Comparison of ENCODE assay signal across 17 cellular contexts in the genomic region with DNA sequence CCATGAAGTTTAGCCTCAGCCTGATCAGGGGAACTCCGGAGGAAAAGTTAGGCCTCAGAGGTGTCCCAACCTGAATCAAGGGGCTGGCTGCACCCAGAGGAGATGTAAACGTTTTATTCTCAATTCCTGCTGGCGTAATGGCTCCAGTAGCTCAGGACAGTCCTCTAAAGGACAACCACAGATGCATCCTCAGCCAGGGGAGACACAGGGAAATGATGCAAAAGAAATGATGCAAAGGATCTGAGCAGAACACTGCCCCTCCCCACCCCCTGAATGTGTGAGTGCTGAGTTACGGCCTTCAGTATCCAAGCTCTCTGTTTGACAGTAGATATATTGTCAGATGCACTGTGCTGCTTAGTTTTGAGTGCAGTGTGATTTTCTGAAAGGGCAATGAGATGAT. TPM values are rescaled to one million over a fixed set of nuclear protein-coding genes. Genes with fewer than 3 reads are reported as not detected.
DNase-seq lines count a peak whose midpoint lies in the region; TF ChIP-seq lines count a peak whose summit lies in the region.
"Had no signal": no experiment of that assay in that cellular context is flagged by ENCODE, and none has a peak within 500 bp of the region (broad histone marks: within the 10 kb centered on the region; RNA-seq: fewer than 3 reads in every experiment).

No MANE protein-coding gene starts in this region.

- peaks cover 24% of the 10 kb centered on the region for H3K36me3 ChIP-seq in left ventricle myocardium inferior
- H3K36me3 ChIP-seq in mesenchymal stem cell (ENCODE audit: control insufficient read depth in 1 of 2, insufficient read depth in 2 of 2, low read depth in 1 of 2, low read length in 2 of 2): peaks cover 0 to 3% of the 10 kb centered on the region in 2 experiments
- H3K36me3 ChIP-seq in rectal smooth muscle tissue (ENCODE audit: control insufficient read depth, insufficient read depth, low read length): no peaks in the 10 kb centered on the region
- H3K36me3 ChIP-seq: BE2C had no signal

- no peaks in the 10 kb centered on the region for H3K79me1 ChIP-seq in mesenchymal stem cell (replicated peaks; ENCODE audit: low read length, poor library complexity, severe bottlenecking)

- peak overlapping the region in 1 of 2 experiments; percentile 15 for H2BK12ac ChIP-seq in mesenchymal stem cell (ENCODE audit: low read length in 2 of 2)

- H3K4me3 ChIP-seq in left ventricle myocardium inferior (no peak overlapping the region), mesenchymal stem cell (ENCODE audit: insufficient read depth in 1 of 2, low read depth in 1 of 2, low read length in 2 of 2) (no peak overlapping the region), rectal smooth muscle tissue (ENCODE audit: low read length) (no peak overlapping the region)
- H3K4me3 ChIP-seq: A549, GM23248 had no signal

- H2AFZ ChIP-seq in mesenchymal stem cell (ENCODE audit: low read depth, low read length): no peak overlapping the region
- H2AFZ ChIP-seq: GM23248 had no signal

- no peak overlapping the region for H3K18ac ChIP-seq in mesenchymal stem cell (ENCODE audit: low read depth in 1 of 2, low read length in 2 of 2)

- H3K4me2 ChIP-seq in mesenchymal stem cell (ENCODE audit: low read length, poor library complexity, severe bottlenecking): no peak overlapping the region
- H3K4me2 ChIP-seq: A549 had no signal

- no peak for TF ChIP-seq CTCF in left ventricle myocardium inferior (IDR thresholded peaks at IDR 0.05; ENCODE audit: borderline replicate concordance)
- TF ChIP-seq CTCF in progenitor cell of endocrine pancreas (IDR thresholded peaks at IDR 0.05; ENCODE audit: unreplicated experiment): no peak

- in situ Hi-C loops in G401 (cut with HindIII; ENCODE audit: low sequenced_read_pairs): no loop called here

- H3K27ac Mint-ChIP-seq in progenitor cell of endocrine pancreas: no peak overlapping the region

- H3K14ac ChIP-seq in mesenchymal stem cell (ENCODE audit: low read length in 2 of 2): no peak overlapping the region

- no peak overlapping the region for H3K23ac ChIP-seq in mesenchymal stem cell (ENCODE audit: low read length in 2 of 2)

- no peak overlapping the region for H3K9ac ChIP-seq in mesenchymal stem cell (ENCODE audit: low read length)
- H3K9ac ChIP-seq in rectal smooth muscle tissue (ENCODE audit: low read length): no peak overlapping the region
- H3K9ac ChIP-seq: GM23248 had no signal

- H3K4me1 Mint-ChIP-seq in progenitor cell of endocrine pancreas (ENCODE audit: low read depth): peaks cover 5% of the 10 kb centered on the region
- H3K4me1 Mint-ChIP-seq: CD4-positive, alpha-beta memory T cell had no signal

- no peaks in the 10 kb centered on the region for H3K27me3 ChIP-seq in left ventricle myocardium inferior (ENCODE audit: low read depth)
- H3K27me3 ChIP-seq in mesenchymal stem cell (ENCODE audit: control insufficient read depth in 1 of 2, insufficient read depth in 1 of 2, low read length in 2 of 2): peaks cover 0 to 9% of the 10 kb centered on the region in 2 experiments
- H3K27me3 ChIP-seq in rectal smooth muscle tissue (ENCODE audit: control insufficient read depth, insufficient read depth, low read length): no peaks in the 10 kb centered on the region
- H3K27me3 ChIP-seq: BE2C had no signal

- WGBS in mesenchymal stem cell: 83% methylated on average over 4 of the region's 4 CpGs

- no peaks in the 10 kb centered on the region for H3K9me3 Mint-ChIP-seq in progenitor cell of endocrine pancreas (ENCODE audit: low read depth)
- H3K9me3 Mint-ChIP-seq: CD4-positive, alpha-beta memory T cell had no signal

- no peak overlapping the region for H2BK15ac ChIP-seq in mesenchymal stem cell (ENCODE audit: low read depth, poor library complexity, severe bottlenecking)

- no peak overlapping the region for H2BK5ac ChIP-seq in mesenchymal stem cell (ENCODE audit: low read depth, low read length, poor library complexity, severe bottlenecking)

- H2AK5ac ChIP-seq in mesenchymal stem cell (ENCODE audit: low read length, severe bottlenecking): no peak overlapping the region

- H3K4ac ChIP-seq in mesenchymal stem cell (ENCODE audit: low read depth in 1 of 2, low read length in 2 of 2): no peak overlapping the region

- no peak overlapping the region for H4K91ac ChIP-seq in mesenchymal stem cell (ENCODE audit: low read length)

- peaks cover 47% of the 10 kb centered on the region for H3K4me1 ChIP-seq in left ventricle myocardium inferior
- no peaks in the 10 kb centered on the region for H3K4me1 ChIP-seq in mesenchymal stem cell (ENCODE audit: control insufficient read depth, insufficient read depth, low read depth, low read length)
- H3K4me1 ChIP-seq in rectal smooth muscle tissue (ENCODE audit: control insufficient read depth, insufficient read depth, low read length): peaks cover 30% of the 10 kb centered on the region
- H3K4me1 ChIP-seq: A549 had no signal

- no peak overlapping the region for H2BK120ac ChIP-seq in mesenchymal stem cell (ENCODE audit: low read depth, low read length)

- H3K4me3 Mint-ChIP-seq in progenitor cell of endocrine pancreas (ENCODE audit: low read depth): no peak overlapping the region
- H3K4me3 Mint-ChIP-seq: CD4-positive, alpha-beta memory T cell had no signal

- H3K36me3 Mint-ChIP-seq in progenitor cell of endocrine pancreas (ENCODE audit: insufficient read depth): no peaks in the 10 kb centered on the region
- H3K36me3 Mint-ChIP-seq: CD4-positive, alpha-beta memory T cell had no signal

- H3K27ac ChIP-seq in left ventricle myocardium inferior (replicated peaks) (peak overlapping the region; percentile 44), mesenchymal stem cell (ENCODE audit: low read length, poor library complexity, severe bottlenecking) (no peak overlapping the region), rectal smooth muscle tissue (ENCODE audit: low read depth, low read length) (peak overlapping the region; percentile 80)
- H3K27ac ChIP-seq: A549, C4-2B, GM23248 had no signal

- H4K8ac ChIP-seq in mesenchymal stem cell (ENCODE audit: low read length): peak overlapping the region; percentile 55

- H3K9me3 ChIP-seq in left ventricle myocardium inferior (replicated peaks): no peaks in the 10 kb centered on the region
- H3K9me3 ChIP-seq in mesenchymal stem cell (ENCODE audit: control insufficient read depth, low read length): no peaks in the 10 kb centered on the region
- H3K9me3 ChIP-seq: A549, BE2C had no signal

- DNase-seq in left ventricle myocardium inferior (no peak), cardiac septum (ENCODE audit: low spot score) (no peak), mesenchymal stem cell (no peak), COLO829 (ENCODE audit: low spot score) (no peak), progenitor cell of endocrine pancreas (ENCODE audit: low spot score, unreplicated experiment) (no peak), G401 (ENCODE audit: low spot score) (no peak)
- DNase-seq: CD4-positive, alpha-beta memory T cell; COR-L47; DMS153; DMS79 treated with DMSO at 0.1 percent for 48 hours; EL; GDM1; GM23248 had no signal

- intact Hi-C loops in left ventricle myocardium inferior (cut with micrococcal nuclease) (no loop called here), cardiac septum (cut with DNase I) (no loop called here)

- H3K27me3 Mint-ChIP-seq in progenitor cell of endocrine pancreas: no peaks in the 10 kb centered on the region

RNA-seq across cellular contexts. Expression of a gene that starts 41.5 kb away (rescaled TPM):
- total RNA-seq in left ventricle myocardium inferior: 56.3 TPM
- total RNA-seq in cardiac septum: 36.4 TPM
- polyA plus RNA-seq in mesenchymal stem cell (2013, experiment 1 of 2): 29.3 TPM
- 28.9 TPM for polyA plus RNA-seq in mesenchymal stem cell (2013, experiment 2 of 2)
- 53.3 and 55.3 TPM in 2 replicates for total RNA-seq in progenitor cell of endocrine pancreas
- total RNA-seq in G401 (2014; rRNA removed; shearing (Covaris generic)): 47.4 and 77.9 TPM in 2 replicates
